In genomic region chr1:61093525-61094137, GRCh38 we compare ENCODE assay signal across 20 cellular contexts. TPM values are rescaled to one million over a fixed set of nuclear protein-coding genes. Genes with fewer than 3 reads are reported as not detected.
DNase-seq lines count a peak whose midpoint lies in the region; ATAC-seq and TF ChIP-seq lines count a peak whose summit lies in the region.
"Had no signal": no experiment of that assay in that cellular context is flagged by ENCODE, and none has a peak within 500 bp of the region (broad histone marks: within the 10 kb centered on the region; RNA-seq: fewer than 3 reads in every experiment).

No MANE protein-coding gene starts in this region.

- TF ChIP-seq CTCF in astrocyte of the cerebellum (IDR thresholded peaks at IDR 0.05; ENCODE audit: low read depth, low read length, missing control alignments) (no peak), right atrium auricular region (IDR thresholded peaks at IDR 0.05) (no peak)

- DNase-seq in HEK293T (ENCODE audit: extremely low spot score) (no peak), astrocyte of the cerebellum (ENCODE audit: low read depth) (peak; percentile 88), right atrium auricular region (ENCODE audit: low spot score) (no peak), substantia nigra (lab: John Stamatoyannopoulos, UW) (no peak), NCI-H526 treated with DMSO at 0.1 percent for 48 hours (lab: John Stamatoyannopoulos, UW) (no peak), putamen (ENCODE audit: low spot score) (no peak)
- no peak for DNase-seq in stimulated activated CD4-positive, alpha-beta T cell treated with anti-CD3 and anti-CD28 coated beads, Interleukin-4, amount 100 ng/mL, for 1 hour
- DNase-seq: activated CD4-positive, alpha-beta T cell treated with anti-CD3 and anti-CD28 coated beads for 1 hour; activated CD8-positive, alpha-beta memory T cell treated with anti-CD3 and anti-CD28 coated beads, Interleukin-2, amount 50 U/mL, for 48 hours; activated naive CD4-positive, alpha-beta T cell treated with anti-CD3 and anti-CD28 coated beads for 36 hours; central memory CD4-positive, alpha-beta T cell; DMS 273 treated with DMSO at 0.1 percent for 48 hours; left colon; natural killer cell; NCI-H2107; RPMI8226; stimulated activated CD4-positive, alpha-beta T cell treated with anti-CD3 and anti-CD28 coated beads, Interleukin-2, amount 100 ng/mL, for 48 hours had no signal

- no peaks in the 10 kb centered on the region for H3K27me3 ChIP-seq in right atrium auricular region
- H3K27me3 ChIP-seq: hepatocyte, vagina had no signal

- ATAC-seq in GM21717 (IDR thresholded peaks at IDR 0.05; ENCODE audit: unreplicated experiment), result no peak
- ATAC-seq: left colon, natural killer cell had no signal

- CTCF ChIA-PET in HEK293T (lab: Yijun Ruan, JAX), result no interaction called here

- in situ Hi-C loops in astrocyte of the cerebellum (cut with HindIII; ENCODE audit: low sequenced_read_pairs), result loop anchor here (25.0 kb wide), 1 partner anchor 369 kb away; no protein-coding TSS in a partner anchor

- H3K4me1 ChIP-seq in right atrium auricular region, result peaks cover 0 to 80% of the 10 kb centered on the region in 2 donors

- H3K36me3 ChIP-seq in right atrium auricular region, result peaks cover 4% of the 10 kb centered on the region

- peak overlapping the region; percentile 33 to 62 for H3K27ac ChIP-seq in right atrium auricular region
- peak overlapping the region; percentile 23 for H3K27ac ChIP-seq in substantia nigra (ENCODE audit: low read depth, low read length, poor library complexity, severe bottlenecking)
- H3K27ac ChIP-seq: hepatocyte, vagina had no signal

- H3K4me3 ChIP-seq in astrocyte of the cerebellum (ENCODE audit: low read depth, low read length) (no peak overlapping the region), right atrium auricular region (peak overlapping the region in 1 of 2 donors; percentile 10)
- H3K4me3 ChIP-seq: hepatocyte, vagina had no signal

- no peaks in the 10 kb centered on the region for H3K9me3 ChIP-seq in right atrium auricular region
- H3K9me3 ChIP-seq: vagina had no signal

- POLR2A ChIA-PET in HEK293T (lab: Yijun Ruan, JAX), result interaction anchor here (0.8 to 1.2 kb wide), 2 partner anchors 12 to 44 kb away, joined by 3 read pairs; no protein-coding TSS in a partner anchor

TF ChIP-seq in HEK293T, 16 proteins besides CTCF, POLR2A, EP300 and RAD21:
- no peak for TF ChIP-seq SUZ12 (IDR thresholded peaks at IDR 0.05)
- TF ChIP-seq PKNOX1 (IDR thresholded peaks at IDR 0.05), result peak; percentile 55
- 0 out of 2 replicates have a peak, but pooled peaks have one; percentile 10 for TF ChIP-seq FOXA1 (IDR thresholded peaks at IDR 0.05)

RNA-seq across cellular contexts. Expression of gene NFIA, which starts 11.3 kb away (rescaled TPM):
- 10 to 100 TPM; 75.3 to 81.3 TPM for total RNA-seq in right atrium auricular region
